In genomic region chr11:68040121-68040956, GRCh38 we compare ENCODE assay signal across 8 cellular contexts. TPM values are rescaled to one million over a fixed set of nuclear protein-coding genes. Genes with fewer than 3 reads are reported as not detected.
DNase-seq lines count a peak whose midpoint lies in the region; ATAC-seq and TF ChIP-seq lines count a peak whose summit lies in the region.

No MANE protein-coding gene starts in this region.

- CTCF ChIA-PET in GM10248 (lab: Yijun Ruan, JAX), result interaction anchor here (1.1 to 2.7 kb wide), 3 partner anchors 11 to 169 kb away, joined by 3 to 13 read pairs (median 3); no protein-coding TSS in a partner anchor

- H3K27ac Mint-ChIP-seq in activated T-helper 1 cell treated with anti-CD3 and anti-CD28 coated beads, Interleukin-12 subunit alpha, Interleukin-12 subunit beta, Interleukin-2, Interleukin-4 antibody, amounts not matched to agents 30 ng/mL and 10 ng/mL and 1 ng/mL, durations not matched to agents 14 hours and 24 hours and 36 hours, result peak overlapping the region; percentile 94

- H3K9me3 ChIP-seq in OCI-LY3 (ENCODE audit: insufficient read depth, low read length) (no peaks in the 10 kb centered on the region), osteoblast (ENCODE audit: low read depth, low read length) (no peaks in the 10 kb centered on the region)

- H2AFZ ChIP-seq in OCI-LY3 (ENCODE audit: low read depth, low read length) (no peak overlapping the region), osteoblast (ENCODE audit: low read length) (peak overlapping the region; percentile 56)

- H3K9me3 Mint-ChIP-seq in activated T-helper 1 cell treated with anti-CD3 and anti-CD28 coated beads, Interleukin-12 subunit alpha, Interleukin-12 subunit beta, Interleukin-2, Interleukin-4 antibody, amounts not matched to agents 30 ng/mL and 10 ng/mL and 1 ng/mL, durations not matched to agents 14 hours and 24 hours and 36 hours, result no peaks in the 10 kb centered on the region

- no peaks in the 10 kb centered on the region for H3K27me3 Mint-ChIP-seq in activated T-helper 1 cell treated with anti-CD3 and anti-CD28 coated beads, Interleukin-12 subunit alpha, Interleukin-12 subunit beta, Interleukin-2, Interleukin-4 antibody, amounts not matched to agents 30 ng/mL and 10 ng/mL and 1 ng/mL, durations not matched to agents 14 hours and 24 hours and 36 hours (ENCODE audit: insufficient read depth)

- peak overlapping the region; percentile 97 for H3K4me2 ChIP-seq in OCI-LY3 (ENCODE audit: low read length)
- peak overlapping the region; percentile 87 for H3K4me2 ChIP-seq in osteoblast (ENCODE audit: insufficient read depth, low read length)

- peaks cover 11% of the 10 kb centered on the region for H3K4me1 Mint-ChIP-seq in activated T-helper 1 cell treated with anti-CD3 and anti-CD28 coated beads, Interleukin-12 subunit alpha, Interleukin-12 subunit beta, Interleukin-2, Interleukin-4 antibody, amounts not matched to agents 30 ng/mL and 10 ng/mL and 1 ng/mL, durations not matched to agents 14 hours and 24 hours and 36 hours (ENCODE audit: low read depth)

- peak; percentile 49 for ATAC-seq in HG02571 (IDR thresholded peaks at IDR 0.05; ENCODE audit: unreplicated experiment)

- H3K27ac ChIP-seq in OCI-LY3 (ENCODE audit: low read length), result peak overlapping the region; percentile 90
- peak overlapping the region; percentile 73 for H3K27ac ChIP-seq in osteoblast (ENCODE audit: low read depth, low read length)

- peaks cover 30% of the 10 kb centered on the region for H3K36me3 ChIP-seq in OCI-LY3 (replicated peaks; ENCODE audit: low read depth, low read length)
- H3K36me3 ChIP-seq in osteoblast (ENCODE audit: insufficient read depth, low read length), result peaks cover 15% of the 10 kb centered on the region

- H3K4me1 ChIP-seq in OCI-LY3 (ENCODE audit: low read length) (peaks cover 20% of the 10 kb centered on the region), osteoblast (ENCODE audit: insufficient read depth, low read length) (peaks cover 21% of the 10 kb centered on the region)

- TF ChIP-seq CTCF in GM10248 (IDR thresholded peaks at IDR 0.05; ENCODE audit: control extremely low read depth, extremely low read depth, low read depth, missing control alignments), result no peak
- TF ChIP-seq CTCF in OCI-LY3 (IDR thresholded peaks at IDR 0.05; ENCODE audit: low read depth, low read length), result no peak
- no peak for TF ChIP-seq CTCF in fibroblast of villous mesenchyme (IDR thresholded peaks at IDR 0.05; ENCODE audit: insufficient read depth, low read depth, low read length)
- TF ChIP-seq CTCF in osteoblast (IDR thresholded peaks at IDR 0.05; ENCODE audit: extremely low read depth, low read depth, low read length), result no peak

- DNase-seq in GM10248 (ENCODE audit: extremely low spot score) (peak; percentile 85), fibroblast of villous mesenchyme (ENCODE audit: low read depth) (peak; percentile 94), osteoblast (ENCODE audit: insufficient read length, low spot score, missing footprints) (peak; percentile 99), NCI-H1092 treated with DMSO at 0.1 percent for 48 hours (lab: John Stamatoyannopoulos, UW) (no peak), NCI-H1930 (lab: John Stamatoyannopoulos, UW) (no peak)
- DNase-seq in activated T-helper 1 cell treated with anti-CD3 and anti-CD28 coated beads, Interleukin-12 subunit alpha, Interleukin-12 subunit beta, Interleukin-2, Interleukin-4 antibody, amounts not matched to agents 30 ng/mL and 10 ng/mL and 1 ng/mL, durations not matched to agents 14 hours and 24 hours and 36 hours (ENCODE audit: low spot score), result peak; percentile 55

- H4K20me1 ChIP-seq in OCI-LY3 (ENCODE audit: insufficient read depth, low read length) (no peaks in the 10 kb centered on the region; the same call in 1 of the 2 replicates), osteoblast (ENCODE audit: insufficient read depth, low read length) (no peaks in the 10 kb centered on the region)

- H3K9ac ChIP-seq in OCI-LY3 (ENCODE audit: low read length), result peak overlapping the region; percentile 96

- no peaks in the 10 kb centered on the region for H3K27me3 ChIP-seq in OCI-LY3 (ENCODE audit: low read depth, low read length)
- no peaks in the 10 kb centered on the region for H3K27me3 ChIP-seq in osteoblast (ENCODE audit: insufficient read depth, low read length)

- peak overlapping the region; percentile 81 for H3K4me3 ChIP-seq in OCI-LY3 (ENCODE audit: low read length)
- peak overlapping the region; percentile 85 for H3K4me3 ChIP-seq in fibroblast of villous mesenchyme (ENCODE audit: low read depth, low read length)
- peak overlapping the region; percentile 86 for H3K4me3 ChIP-seq in osteoblast (ENCODE audit: insufficient read depth, low read length)

- POLR2A ChIA-PET in GM10248 (lab: Yijun Ruan, JAX), result no interaction called here

- peaks cover 4% of the 10 kb centered on the region for H3K36me3 Mint-ChIP-seq in activated T-helper 1 cell treated with anti-CD3 and anti-CD28 coated beads, Interleukin-12 subunit alpha, Interleukin-12 subunit beta, Interleukin-2, Interleukin-4 antibody, amounts not matched to agents 30 ng/mL and 10 ng/mL and 1 ng/mL, durations not matched to agents 14 hours and 24 hours and 36 hours (ENCODE audit: low read depth)

- intact Hi-C loops in activated T-helper 1 cell treated with anti-CD3 and anti-CD28 coated beads, Interleukin-12 subunit alpha, Interleukin-12 subunit beta, Interleukin-2, Interleukin-4 antibody, amounts not matched to agents 30 ng/mL and 10 ng/mL and 1 ng/mL, durations not matched to agents 14 hours and 24 hours and 36 hours (cut with micrococcal nuclease), result loop anchor here (1.0 kb wide), 1 partner anchor 36 kb away; the partner anchor contains the start of gene UNC93B1

- H3K79me2 ChIP-seq in OCI-LY3 (ENCODE audit: low read length) (peaks cover 45% of the 10 kb centered on the region), osteoblast (ENCODE audit: insufficient read depth, low read length) (peaks cover 44% of the 10 kb centered on the region)

- H3K4me3 Mint-ChIP-seq in activated T-helper 1 cell treated with anti-CD3 and anti-CD28 coated beads, Interleukin-12 subunit alpha, Interleukin-12 subunit beta, Interleukin-2, Interleukin-4 antibody, amounts not matched to agents 30 ng/mL and 10 ng/mL and 1 ng/mL, durations not matched to agents 14 hours and 24 hours and 36 hours, result peak overlapping the region; percentile 93

RNA-seq across cellular contexts. Expression of gene TCIRG1, which starts 1.5 kb away (rescaled TPM):
- total RNA-seq in activated T-helper 1 cell treated with anti-CD3 and anti-CD28 coated beads, Interleukin-12 subunit alpha, Interleukin-12 subunit beta, Interleukin-2, Interleukin-4 antibody, amounts not matched to agents 30 ng/mL and 10 ng/mL and 1 ng/mL, durations not matched to agents 14 hours and 24 hours and 36 hours, result 142 and 152 TPM in 2 replicates
- total RNA-seq in fibroblast of villous mesenchyme, result 134 and 152 TPM in 2 replicates
- 85.4 and 87.5 TPM in 2 replicates for total RNA-seq in osteoblast

RNA-seq across cellular contexts. Expression of gene NDUFS8, which starts 9.9 kb away (rescaled TPM):
- total RNA-seq in activated T-helper 1 cell treated with anti-CD3 and anti-CD28 coated beads, Interleukin-12 subunit alpha, Interleukin-12 subunit beta, Interleukin-2, Interleukin-4 antibody, amounts not matched to agents 30 ng/mL and 10 ng/mL and 1 ng/mL, durations not matched to agents 14 hours and 24 hours and 36 hours, result 137 and 144 TPM in 2 replicates
- 85.9 and 128 TPM in 2 replicates for total RNA-seq in fibroblast of villous mesenchyme
- total RNA-seq in osteoblast, result 60.7 and 73.1 TPM in 2 replicates

RNA-seq across cellular contexts. Expression of gene ALDH3B1, which starts 30.2 kb away (rescaled TPM):
- total RNA-seq in activated T-helper 1 cell treated with anti-CD3 and anti-CD28 coated beads, Interleukin-12 subunit alpha, Interleukin-12 subunit beta, Interleukin-2, Interleukin-4 antibody, amounts not matched to agents 30 ng/mL and 10 ng/mL and 1 ng/mL, durations not matched to agents 14 hours and 24 hours and 36 hours, result not detected in 2 replicates
- total RNA-seq in fibroblast of villous mesenchyme (20.7 and 27.1 TPM in 2 replicates), osteoblast (59.5 and 63.0 TPM in 2 replicates)

RNA-seq across cellular contexts. Expression of gene UNC93B1, which starts 36.4 kb away (rescaled TPM):
- 13.9 and 14.8 TPM in 2 replicates for total RNA-seq in activated T-helper 1 cell treated with anti-CD3 and anti-CD28 coated beads, Interleukin-12 subunit alpha, Interleukin-12 subunit beta, Interleukin-2, Interleukin-4 antibody, amounts not matched to agents 30 ng/mL and 10 ng/mL and 1 ng/mL, durations not matched to agents 14 hours and 24 hours and 36 hours
- total RNA-seq in fibroblast of villous mesenchyme (14.7 and 17.7 TPM in 2 replicates), osteoblast (36.5 and 39.8 TPM in 2 replicates)

Comparison
In these comparisons a context has a peak if more than half of its experiments do, and no peak if none do; other contexts are left out.
1. DNase-seq: peak in GM10248 (single experiment), activated T-helper 1 cell treated with anti-CD3 and anti-CD28 coated beads, Interleukin-12 subunit alpha, Interleukin-12 subunit beta, Interleukin-2, Interleukin-4 antibody, amounts not matched to agents 30 ng/mL and 10 ng/mL and 1 ng/mL, durations not matched to agents 14 hours and 24 hours and 36 hours (single experiment), fibroblast of villous mesenchyme (single experiment) and osteoblast (single experiment); none in NCI-H1092 treated with DMSO at 0.1 percent for 48 hours (single experiment) and NCI-H1930 (0 of 2).
2. RNA of gene ALDH3B1, which starts 30.2 kb away (total RNA-seq): 59.5 to 63.0 TPM in osteoblast and 20.7 to 27.1 TPM in fibroblast of villous mesenchyme; not detected in activated T-helper 1 cell treated with anti-CD3 and anti-CD28 coated beads, Interleukin-12 subunit alpha, Interleukin-12 subunit beta, Interleukin-2, Interleukin-4 antibody, amounts not matched to agents 30 ng/mL and 10 ng/mL and 1 ng/mL, durations not matched to agents 14 hours and 24 hours and 36 hours; every median in the first group is over 10 times any median in the second.
3. Peak in every context shown above with its lines, with median percentiles within 50 percentile points of each other: H3K4me3 ChIP-seq.